In the genomic region with DNA sequence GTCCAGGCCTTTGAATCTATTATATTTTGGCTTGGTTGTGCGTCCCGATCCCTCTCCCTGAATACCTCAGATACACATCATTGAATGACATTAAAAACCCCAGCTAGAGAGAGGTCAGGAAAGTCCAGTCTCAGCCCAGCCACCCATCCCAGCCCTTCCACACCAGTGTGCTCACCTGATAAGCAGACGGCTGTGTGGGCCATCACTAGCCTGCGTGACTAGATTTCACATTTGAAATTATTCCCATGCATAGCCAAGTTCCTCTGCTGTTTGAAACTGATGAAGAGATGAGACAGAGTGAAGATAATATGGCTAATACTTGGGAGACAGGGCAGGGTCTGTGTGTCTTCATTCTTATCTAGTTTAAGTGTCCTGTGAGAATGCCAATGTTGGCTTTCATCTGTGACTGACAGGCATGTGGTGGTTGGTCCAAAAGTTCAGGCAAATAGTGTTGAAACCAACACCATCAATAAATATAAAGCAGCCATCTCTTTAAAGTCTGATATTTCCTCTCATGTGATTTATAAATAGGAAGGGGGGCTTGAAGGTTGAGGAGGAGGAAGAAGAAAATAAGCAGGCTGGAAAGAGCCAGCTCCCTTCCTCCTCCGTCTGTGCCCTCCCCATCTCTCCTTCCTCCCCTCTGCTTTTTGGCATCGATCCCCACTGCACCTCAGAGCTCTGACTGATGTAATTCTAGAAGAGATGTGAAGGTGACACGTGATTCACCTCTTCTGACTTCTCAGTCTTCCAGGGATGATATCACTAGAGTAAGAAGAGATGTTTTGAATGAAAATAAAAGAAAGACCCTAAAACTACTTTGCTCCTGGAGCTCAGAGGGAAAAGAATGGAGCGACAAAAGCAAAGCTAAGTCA, we compare ENCODE assay signal across 10 cellular contexts. TPM values are rescaled to one million over a fixed set of nuclear protein-coding genes. Genes with fewer than 3 reads are reported as not detected.
DNase-seq lines count a peak whose midpoint lies in the region; ATAC-seq and TF ChIP-seq lines count a peak whose summit lies in the region.
"Had no signal": no experiment of that assay in that cellular context is flagged by ENCODE, and none has a peak within 500 bp of the region (broad histone marks: within the 10 kb centered on the region; RNA-seq: fewer than 3 reads in every experiment).

No MANE protein-coding gene starts in this region.

- TF ChIP-seq CTCF in cardiac fibroblast (IDR thresholded peaks at IDR 0.05; ENCODE audit: low read depth, low read length) (no peak), foreskin fibroblast (IDR thresholded peaks at IDR 0.05; ENCODE audit: low read depth, low read length) (no peak)

- H3K4me3 ChIP-seq in cardiac fibroblast (replicated peaks in 1 of 2; ENCODE audit: low read depth in 2 of 2, low read length in 2 of 2) (no peak overlapping the region), foreskin fibroblast (ENCODE audit: low read depth in 1 of 2, low read length in 2 of 2) (no peak overlapping the region)
- H3K4me3 ChIP-seq: SJCRH30 had no signal

- intact Hi-C loops in sciatic nerve (cut with DNase I), result no loop called here

- DNase-seq in NCI-H345 (lab: John Stamatoyannopoulos, UW), result peak; percentile 51
- DNase-seq in NCI-H345 treated with DMSO at 0.1 percent for 48 hours (lab: John Stamatoyannopoulos, UW; ENCODE audit: unreplicated experiment), result no peak
- peak; percentile 70 for DNase-seq in NCI-H2107 (lab: John Stamatoyannopoulos, UW)
- peak; percentile 29 to 49 for DNase-seq in cardiac fibroblast (ENCODE audit: low read depth in 2 of 2)
- DNase-seq in sciatic nerve (ENCODE audit: low spot score), result peak; percentile 61
- no peak for DNase-seq in foreskin fibroblast
- DNase-seq in KG1 (lab: John Stamatoyannopoulos, UW), result no peak
- DNase-seq: activated CD4-positive, alpha-beta T cell treated with anti-CD3 and anti-CD28 coated beads, Interleukin-2, amount 50 U/mL, for 4 hours; SJCRH30 had no signal

- ATAC-seq in sciatic nerve, result no peak
- ATAC-seq in HG02678 (IDR thresholded peaks at IDR 0.05; ENCODE audit: unreplicated experiment), result no peak

RNA-seq across cellular contexts. Expression of a gene that starts 5.1 kb away (rescaled TPM):
- 39.9 TPM for total RNA-seq in sciatic nerve

RNA-seq across cellular contexts. Expression of a gene that starts 18.7 kb away (rescaled TPM):
- 33.8 TPM for total RNA-seq in sciatic nerve

RNA-seq across cellular contexts. Expression of a gene that starts 57.5 kb away (rescaled TPM):
- total RNA-seq in sciatic nerve, result 29.9 TPM

Comparison
In these comparisons a context has a peak if more than half of its experiments do, and no peak if none do; other contexts are left out.
1. DNase-seq: peak in NCI-H345 (single experiment), NCI-H2107 (single experiment), cardiac fibroblast (2 of 2) and sciatic nerve (single experiment); none in NCI-H345 treated with DMSO at 0.1 percent for 48 hours (single experiment), foreskin fibroblast (0 of 2) and KG1 (single experiment).